ENCODE assay signal across 27 cellular contexts in the genomic region with DNA sequence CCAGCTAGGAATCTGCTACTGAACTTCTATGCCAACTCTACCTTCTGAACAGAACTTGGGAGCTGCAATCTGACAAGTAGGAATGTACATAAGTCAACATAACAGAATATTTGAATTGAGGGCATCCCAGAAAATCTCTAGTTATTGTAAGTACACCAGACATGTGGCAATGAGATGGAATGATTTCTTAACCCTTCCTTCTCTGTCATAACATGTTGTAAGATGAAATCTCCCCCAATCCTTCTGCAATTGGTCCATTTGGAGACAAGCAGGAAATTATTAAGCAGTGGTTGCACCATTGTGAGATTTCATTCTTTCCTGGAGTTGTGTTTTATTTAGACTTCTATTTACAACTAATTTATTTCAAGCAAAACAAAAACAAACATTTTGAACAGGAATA.
DNase-seq lines count a peak whose midpoint lies in the region; ATAC-seq and TF ChIP-seq lines count a peak whose summit lies in the region.
"Had no signal": no experiment of that assay in that cellular context is flagged by ENCODE, and none has a peak within 500 bp of the region (broad histone marks: within the 10 kb centered on the region; RNA-seq: fewer than 3 reads in every experiment).

No MANE protein-coding gene starts in this region.

- no peaks in the 10 kb centered on the region for H3K9me3 ChIP-seq in upper lobe of right lung
- H3K9me3 ChIP-seq: heart left ventricle, left ventricle myocardium inferior, ovary, transverse colon had no signal

- no peaks in the 10 kb centered on the region for H3K4me1 ChIP-seq in upper lobe of right lung
- H3K4me1 ChIP-seq: foreskin keratinocyte, left ventricle myocardium inferior, transverse colon had no signal

- intact Hi-C loops in upper lobe of right lung (cut with DNase I) = no loop called here

- DNase-seq in HL-60 (ENCODE audit: low read depth in 1 of 2, low spot score in 1 of 2) (peak; percentile 30 to 50), NOMO-1 treated with dmso at 0.1 percent for 144 hours (lab: John Stamatoyannopoulos, UW; ENCODE audit: unreplicated experiment) (peak; percentile 12), cardiac fibroblast (ENCODE audit: low read depth in 2 of 2) (peak; percentile 72 to 83), upper lobe of right lung (no peak), DMS53 treated with DMSO at 0.1 percent for 48 hours (lab: John Stamatoyannopoulos, UW; ENCODE audit: unreplicated experiment) (no peak)
- no peak for DNase-seq in activated naive CD4-positive, alpha-beta T cell treated with Interleukin-2 at 50 U/mL for 16 hours
- DNase-seq: activated CD8-positive, alpha-beta memory T cell treated with anti-CD3 and anti-CD28 coated beads, Interleukin-2, amount 50 U/mL, for 48 hours; activated CD8-positive, alpha-beta T cell treated with anti-CD3 and anti-CD28 coated beads for 36 hours; activated naive CD4-positive, alpha-beta T cell treated with anti-CD3 and anti-CD28 coated beads, Interleukin-2, amount 50 U/mL, for 16 hours; anterior cingulate cortex; Calu3; CD4-positive, CD25-positive, alpha-beta regulatory T cell; cortex of kidney; effector memory CD4-positive, alpha-beta T cell; erythroblast; foreskin keratinocyte; H7; heart left ventricle; left ventricle myocardium inferior; NCI-H187; ovary; PC-3; transverse colon had no signal

- H3K27me3 ChIP-seq in HL-60 (ENCODE audit: insufficient read depth, poor library complexity, severe bottlenecking) = peaks cover 9% of the 10 kb centered on the region
- H3K27me3 ChIP-seq in upper lobe of right lung = no peaks in the 10 kb centered on the region
- H3K27me3 ChIP-seq: cardiac muscle cell, heart left ventricle, ovary had no signal

- H3K4me3 ChIP-seq in HL-60 (replicated peaks; ENCODE audit: insufficient read depth, low read length) = no peak overlapping the region
- H3K4me3 ChIP-seq in cardiac fibroblast (replicated peaks in 1 of 2; ENCODE audit: low read depth in 2 of 2, low read length in 2 of 2) = no peak overlapping the region
- H3K4me3 ChIP-seq in upper lobe of right lung = no peak overlapping the region
- H3K4me3 ChIP-seq: cardiac muscle cell, heart left ventricle, left ventricle myocardium inferior, ovary, transverse colon had no signal

- H3K36me3 ChIP-seq in upper lobe of right lung = no peaks in the 10 kb centered on the region
- H3K36me3 ChIP-seq: cardiac muscle cell, heart left ventricle, left ventricle myocardium inferior, ovary, transverse colon had no signal

- ATAC-seq in upper lobe of right lung (peak; percentile 16), GM19455 (IDR thresholded peaks at IDR 0.05; ENCODE audit: unreplicated experiment) (no peak)
- ATAC-seq: activated CD8-positive, alpha-beta T cell treated with anti-CD3 and anti-CD28 coated beads for 36 hours; foreskin keratinocyte; heart left ventricle; PC-3; stimulated activated memory B cell treated with anti-CD40 and anti-IgM and Interleukin-4, amounts not matched to agents 10 μg/mL and 1 μg/mL and 100 μg/mL, for 72 hours had no signal

- no peak overlapping the region for H3K27ac ChIP-seq in HL-60 (replicated peaks)
- H3K27ac ChIP-seq in upper lobe of right lung = no peak overlapping the region
- H3K27ac ChIP-seq: cardiac muscle cell, foreskin keratinocyte, heart left ventricle, KMS-11, left ventricle myocardium inferior, ovary, transverse colon had no signal

- TF ChIP-seq CTCF in HL-60 (IDR thresholded peaks at IDR 0.05; ENCODE audit: insufficient read depth, low read length) (no peak), cardiac fibroblast (IDR thresholded peaks at IDR 0.05; ENCODE audit: low read depth, low read length) (no peak), upper lobe of right lung (IDR thresholded peaks at IDR 0.05) (no peak)

Comparison
In these comparisons a context has a peak if more than half of its experiments do, and no peak if none do; other contexts are left out.
1. DNase-seq: peak in HL-60 (2 of 2), NOMO-1 treated with dmso at 0.1 percent for 144 hours (single experiment) and cardiac fibroblast (2 of 2); none in upper lobe of right lung (single experiment), activated naive CD4-positive, alpha-beta T cell treated with Interleukin-2 at 50 U/mL for 16 hours (single experiment) and DMS53 treated with DMSO at 0.1 percent for 48 hours (single experiment).